In the genomic region with DNA sequence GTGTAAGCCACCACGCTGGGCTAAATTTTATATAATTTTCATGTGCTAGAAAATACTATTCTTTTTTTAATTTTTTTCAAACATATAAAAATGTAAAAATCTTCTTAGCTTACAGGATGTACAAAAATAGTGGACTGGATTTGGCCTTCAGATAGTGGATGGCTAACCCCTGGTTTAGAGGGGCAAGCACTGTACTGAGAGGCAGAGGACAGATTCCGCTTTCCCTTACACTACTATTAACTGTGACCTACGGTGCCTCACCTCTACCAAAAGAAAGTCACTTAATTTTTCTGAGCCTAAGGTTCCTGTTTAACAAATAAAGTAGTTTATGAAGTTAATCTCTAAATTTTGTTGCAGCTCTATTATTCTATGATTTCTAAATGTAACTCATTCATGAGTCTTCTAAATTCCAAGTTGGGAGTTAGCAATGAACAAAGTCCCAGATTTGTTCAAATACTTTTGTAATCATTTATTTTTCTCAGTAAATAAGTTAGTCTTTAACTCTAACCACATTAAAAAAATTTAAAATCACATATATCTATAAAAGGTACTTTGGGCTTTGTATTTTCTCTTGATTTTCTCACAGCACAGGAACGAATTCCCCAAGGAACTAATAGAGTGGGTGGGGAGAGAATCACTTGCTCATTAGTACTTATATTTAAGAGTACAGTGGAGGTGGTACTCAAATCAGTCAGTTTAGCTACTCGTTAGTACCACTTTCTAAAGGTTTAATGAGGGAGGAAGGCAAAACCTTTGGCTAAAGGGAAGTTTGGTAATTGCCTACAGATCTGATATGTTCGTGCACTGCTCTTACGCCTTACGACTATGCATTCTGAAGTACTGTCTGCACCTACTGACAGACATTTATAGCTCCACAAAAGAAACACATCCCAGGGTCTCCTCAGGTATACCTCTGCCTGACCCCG, we compare ENCODE assay signal across 37 cellular contexts. TPM values are rescaled to one million over a fixed set of nuclear protein-coding genes. Genes with fewer than 3 reads are reported as not detected.
"Had no signal": no experiment of that assay in that cellular context is flagged by ENCODE, and none has a peak within 500 bp of the region (broad histone marks: within the 10 kb centered on the region; RNA-seq: fewer than 3 reads in every experiment).

No MANE protein-coding gene starts in this region.

- H3K27me3 Mint-ChIP-seq: activated B cell treated with CpG ODN at 0.5 μM for 24 hours; activated CD8-positive, alpha-beta T cell treated with anti-CD3 and anti-CD28 coated beads for 36 hours; activated naive CD4-positive, alpha-beta T cell treated with anti-CD3 and anti-CD28 coated beads, Interleukin-2, amount 50 U/mL, for 24 hours; activated naive CD8-positive, alpha-beta T cell treated with anti-CD3 and anti-CD28 coated beads for 36 hours; activated naive CD8-positive, alpha-beta T cell treated with anti-CD3 and anti-CD28 coated beads, Interleukin-2, amount 50 U/mL, for 24 hours; effector memory CD8-positive, alpha-beta T cell; T-helper 17 cell had no signal

- H3K27me3 ChIP-seq: adrenal gland, body of pancreas, esophagus squamous epithelium, gastroesophageal sphincter, heart right ventricle had no signal

- H3K4me3 Mint-ChIP-seq: activated B cell treated with CpG ODN at 0.5 μM for 24 hours; activated CD8-positive, alpha-beta T cell treated with anti-CD3 and anti-CD28 coated beads for 36 hours; activated naive CD4-positive, alpha-beta T cell treated with anti-CD3 and anti-CD28 coated beads for 36 hours; activated naive CD4-positive, alpha-beta T cell treated with anti-CD3 and anti-CD28 coated beads, Interleukin-2, amount 50 U/mL, for 24 hours; activated naive CD8-positive, alpha-beta T cell treated with anti-CD3 and anti-CD28 coated beads for 36 hours; activated naive CD8-positive, alpha-beta T cell treated with anti-CD3 and anti-CD28 coated beads, Interleukin-2, amount 50 U/mL, for 24 hours; activated T-cell treated with anti-CD3 and anti-CD28 coated beads, Interleukin-2, amount 50 U/mL, for 4 hours; activated T-helper 1 cell treated with anti-CD3 and anti-CD28 coated beads, Interleukin-12 subunit alpha, Interleukin-12 subunit beta, Interleukin-2, Interleukin-4 antibody, amounts not matched to agents 30 ng/mL and 10 ng/mL and 1 ng/mL, durations not matched to agents 14 hours and 24 hours and 36 hours; effector memory CD8-positive, alpha-beta T cell; T-helper 17 cell; T-helper 2 cell treated with Interferon-gamma antibody and Interleukin-4, amounts not matched to agents 5 μg/mL and 100 μg/mL, for 36 hours had no signal

- FAIRE-seq: colon had no signal

- DNase-seq: activated B cell treated with CpG ODN at 0.5 μM for 24 hours; activated CD4-positive, alpha-beta T cell treated with anti-CD3 and anti-CD28 coated beads for 48 hours; activated CD4-positive, alpha-beta T cell treated with anti-CD3 and anti-CD28 coated beads, Interleukin-2, amount 50 U/mL, for 1 hour; activated CD4-positive, alpha-beta T cell treated with anti-CD3 and anti-CD28 coated beads, Interleukin-2, amount 50 U/mL, for 48 hours; activated CD8-positive, alpha-beta memory T cell treated with anti-CD3 and anti-CD28 coated beads for 24 hours; activated CD8-positive, alpha-beta T cell treated with anti-CD3 and anti-CD28 coated beads for 36 hours; activated effector memory CD4-positive, alpha-beta T cell treated with anti-CD3 and anti-CD28 coated beads, Interleukin-2, amount 50 U/mL, for 16 hours; activated naive CD4-positive, alpha-beta T cell treated with anti-CD3 and anti-CD28 coated beads for 36 hours; activated naive CD8-positive, alpha-beta T cell treated with anti-CD3 and anti-CD28 coated beads for 36 hours; activated naive CD8-positive, alpha-beta T cell treated with anti-CD3 and anti-CD28 coated beads, Interleukin-2, amount 50 U/mL, for 24 hours; activated T-cell treated with anti-CD3 and anti-CD28 coated beads, Interleukin-2, amount 50 U/mL, for 4 hours; adrenal gland; amygdala; aorta; body of pancreas; cortex of kidney; dermis blood vessel endothelial cell; effector CD4-positive, alpha-beta T cell; effector memory CD8-positive, alpha-beta T cell; erythroblast; esophagus squamous epithelium; foreskin melanocyte; heart right ventricle; T-helper 17 cell; T1000; WERI-Rb-1 had no signal

- H3K36me3 ChIP-seq: adrenal gland, esophagus squamous epithelium, gastroesophageal sphincter, heart right ventricle, WERI-Rb-1 had no signal

- H3K9me3 Mint-ChIP-seq: activated naive CD4-positive, alpha-beta T cell treated with anti-CD3 and anti-CD28 coated beads for 36 hours; activated naive CD8-positive, alpha-beta T cell treated with anti-CD3 and anti-CD28 coated beads for 36 hours; activated naive CD8-positive, alpha-beta T cell treated with anti-CD3 and anti-CD28 coated beads, Interleukin-2, amount 50 U/mL, for 24 hours; activated T-cell treated with anti-CD3 and anti-CD28 coated beads, Interleukin-2, amount 50 U/mL, for 4 hours; activated T-helper 1 cell treated with anti-CD3 and anti-CD28 coated beads, Interleukin-12 subunit alpha, Interleukin-12 subunit beta, Interleukin-2, Interleukin-4 antibody, amounts not matched to agents 30 ng/mL and 10 ng/mL and 1 ng/mL, durations not matched to agents 14 hours and 24 hours and 36 hours had no signal

- ATAC-seq: activated CD4-positive, CD25-positive, alpha-beta regulatory T cell treated with anti-CD3 and anti-CD28 coated beads, Interleukin-2, amount 50 U/mL, for 24 hours; activated CD8-positive, alpha-beta T cell treated with anti-CD3 and anti-CD28 coated beads for 36 hours; activated naive CD8-positive, alpha-beta T cell treated with anti-CD3 and anti-CD28 coated beads, Interleukin-2, amount 50 U/mL, for 24 hours; activated T-cell treated with anti-CD3 and anti-CD28 coated beads, Interleukin-2, amount 50 U/mL, for 4 hours; body of pancreas; effector memory CD8-positive, alpha-beta T cell; gastroesophageal sphincter; heart right ventricle; T-helper 17 cell had no signal

- H3K27ac Mint-ChIP-seq: activated B cell treated with CpG ODN at 0.5 μM for 24 hours; activated CD8-positive, alpha-beta T cell treated with anti-CD3 and anti-CD28 coated beads for 36 hours; activated naive CD4-positive, alpha-beta T cell treated with anti-CD3 and anti-CD28 coated beads for 36 hours; activated naive CD4-positive, alpha-beta T cell treated with anti-CD3 and anti-CD28 coated beads, Interleukin-2, amount 50 U/mL, for 24 hours; activated naive CD8-positive, alpha-beta T cell treated with anti-CD3 and anti-CD28 coated beads for 36 hours; activated naive CD8-positive, alpha-beta T cell treated with anti-CD3 and anti-CD28 coated beads, Interleukin-2, amount 50 U/mL, for 24 hours; activated T-helper 1 cell treated with anti-CD3 and anti-CD28 coated beads, Interleukin-12 subunit alpha, Interleukin-12 subunit beta, Interleukin-2, Interleukin-4 antibody, amounts not matched to agents 30 ng/mL and 10 ng/mL and 1 ng/mL, durations not matched to agents 14 hours and 24 hours and 36 hours; activated T-helper 2 cell treated with anti-CD3 and anti-CD28 coated beads, Interferon-gamma antibody, Interleukin-2, Interleukin-4, amounts not matched to agents 10 μg/mL and 5 μg/mL and 100 μg/mL, durations not matched to agents 14 hours and 24 hours and 36 hours; effector memory CD8-positive, alpha-beta T cell; T-helper 17 cell; T-helper 2 cell treated with Interferon-gamma antibody and Interleukin-4, amounts not matched to agents 5 μg/mL and 100 μg/mL, for 36 hours had no signal

- H3K4me1 ChIP-seq: adrenal gland, body of pancreas, esophagus squamous epithelium, gastroesophageal sphincter, heart right ventricle had no signal

- H3K4me1 Mint-ChIP-seq: activated B cell treated with CpG ODN at 0.5 μM for 24 hours; activated naive CD4-positive, alpha-beta T cell treated with anti-CD3 and anti-CD28 coated beads, Interleukin-2, amount 50 U/mL, for 24 hours; activated naive CD8-positive, alpha-beta T cell treated with anti-CD3 and anti-CD28 coated beads for 36 hours; activated naive CD8-positive, alpha-beta T cell treated with anti-CD3 and anti-CD28 coated beads, Interleukin-2, amount 50 U/mL, for 24 hours; T-helper 17 cell had no signal

- H3K36me3 Mint-ChIP-seq: activated naive CD4-positive, alpha-beta T cell treated with anti-CD3 and anti-CD28 coated beads, Interleukin-2, amount 50 U/mL, for 24 hours; activated naive CD8-positive, alpha-beta T cell treated with anti-CD3 and anti-CD28 coated beads for 36 hours had no signal

- H3K27ac ChIP-seq: adrenal gland, body of pancreas, esophagus squamous epithelium, gastroesophageal sphincter, heart right ventricle, WERI-Rb-1 had no signal

- H3K9me3 ChIP-seq: adrenal gland, body of pancreas, esophagus squamous epithelium, gastroesophageal sphincter had no signal

- H3K4me3 ChIP-seq: adrenal gland, body of pancreas, esophagus squamous epithelium, gastroesophageal sphincter, heart right ventricle had no signal

RNA-seq across cellular contexts. Expression of gene SLC15A5, which starts 33.7 kb away (rescaled TPM):
- total RNA-seq: activated B cell treated with CpG ODN at 0.5 μM for 24 hours; activated CD8-positive, alpha-beta T cell treated with anti-CD3 and anti-CD28 coated beads for 36 hours; activated naive CD4-positive, alpha-beta T cell treated with anti-CD3 and anti-CD28 coated beads for 36 hours; activated naive CD8-positive, alpha-beta T cell treated with anti-CD3 and anti-CD28 coated beads for 36 hours; activated T-cell treated with anti-CD3 and anti-CD28 coated beads, Interleukin-2, amount 50 U/mL, for 4 hours; activated T-helper 1 cell treated with anti-CD3 and anti-CD28 coated beads, Interleukin-12 subunit alpha, Interleukin-12 subunit beta, Interleukin-2, Interleukin-4 antibody, amounts not matched to agents 30 ng/mL and 10 ng/mL and 1 ng/mL, durations not matched to agents 14 hours and 24 hours and 36 hours; activated T-helper 2 cell treated with anti-CD3 and anti-CD28 coated beads, Interferon-gamma antibody, Interleukin-2, Interleukin-4, amounts not matched to agents 10 μg/mL and 5 μg/mL and 100 μg/mL, durations not matched to agents 14 hours and 24 hours and 36 hours; adrenal gland; aorta; body of pancreas; chondrocyte; dermis blood vessel endothelial cell; esophagus squamous epithelium; fibroblast of lung; fibroblast of villous mesenchyme; gastroesophageal sphincter; glomerular endothelial cell; heart right ventricle; T-helper 17 cell had no signal
- polyA plus RNA-seq: adrenal gland, aorta, fibroblast of lung, heart right ventricle had no signal
